ENCODE assay signal across 8 cellular contexts in genomic region chr3:62558549-62559112, GRCh38.
DNase-seq lines count a peak whose midpoint lies in the region; ATAC-seq and TF ChIP-seq lines count a peak whose summit lies in the region.

No MANE protein-coding gene starts in this region.

- no peaks in the 10 kb centered on the region for H3K9me3 ChIP-seq in cardiac muscle cell (ENCODE audit: low read depth)
- no peaks in the 10 kb centered on the region for H3K9me3 ChIP-seq in testis

- H3K27ac ChIP-seq in cardiac muscle cell (no peak overlapping the region), testis (no peak overlapping the region)

- no peaks in the 10 kb centered on the region for H3K36me3 Mint-ChIP-seq in endothelial cell (ENCODE audit: low read depth, unreplicated experiment)

- H3K27me3 ChIP-seq in cardiac muscle cell (no peaks in the 10 kb centered on the region), testis (no peaks in the 10 kb centered on the region)

- 48 to 51% methylated on average over 8 of the region's 8 CpGs for WGBS in testis, 2 donors

- intact Hi-C loops in Right ventricle myocardium inferior (cut with DNase I) (no loop called here), testis (cut with DNase I; ENCODE audit: low total_unique reads) (no loop called here)

- no peak overlapping the region for H3K4me3 Mint-ChIP-seq in endothelial cell (ENCODE audit: unreplicated experiment)

- H3K4me1 ChIP-seq in cardiac muscle cell (ENCODE audit: low read depth) (no peaks in the 10 kb centered on the region), testis (no peaks in the 10 kb centered on the region)

- H3K27me3 Mint-ChIP-seq in endothelial cell (ENCODE audit: unreplicated experiment) = peaks cover 2% of the 10 kb centered on the region

- TF ChIP-seq CTCF in cardiac muscle cell (IDR thresholded peaks at IDR 0.05; ENCODE audit: low read depth, low read length) (peak; percentile 75), endothelial cell (IDR thresholded peaks at IDR 0.05; ENCODE audit: unreplicated experiment) (peak; percentile 60), testis (IDR thresholded peaks at IDR 0.05) (peak in 2 of 3 experiments; percentile 19 to 44)

- TF ChIP-seq POLR2A in testis (IDR thresholded peaks at IDR 0.05) = no peak

- no peaks in the 10 kb centered on the region for H3K9me3 Mint-ChIP-seq in endothelial cell (ENCODE audit: unreplicated experiment)

- no peak overlapping the region for H3K27ac Mint-ChIP-seq in endothelial cell (ENCODE audit: unreplicated experiment)

- no peak overlapping the region for H3K4me3 ChIP-seq in cardiac muscle cell
- no peak overlapping the region for H3K4me3 ChIP-seq in testis

- ATAC-seq in Right ventricle myocardium inferior (no peak), HG03095 (IDR thresholded peaks at IDR 0.05; ENCODE audit: unreplicated experiment) (no peak), GM19463 (IDR thresholded peaks at IDR 0.05; ENCODE audit: unreplicated experiment) (no peak), HG02870 (IDR thresholded peaks at IDR 0.05; ENCODE audit: unreplicated experiment) (no peak)

- no peaks in the 10 kb centered on the region for H3K4me1 Mint-ChIP-seq in endothelial cell (ENCODE audit: unreplicated experiment)

- DNase-seq in cardiac muscle cell (ENCODE audit: low read depth in 1 of 2, low spot score in 1 of 2) = peak; percentile 41
- no peak for DNase-seq in Right ventricle myocardium inferior (ENCODE audit: missing footprints)
- peak; percentile 13 for DNase-seq in NCI-H460 (ENCODE audit: extremely low read depth, low read depth)
- peak; percentile 49 for DNase-seq in endothelial cell (ENCODE audit: low spot score)
- DNase-seq in testis = peak; percentile 16

- H3K36me3 ChIP-seq in cardiac muscle cell (peaks cover 4% of the 10 kb centered on the region), testis (ENCODE audit: low read depth, missing control alignments) (no peaks in the 10 kb centered on the region)
